Comparison of ENCODE assay signal across 20 cellular contexts in genomic region chr5:147742151-147742550, GRCh38. TPM values are rescaled to one million over a fixed set of nuclear protein-coding genes. Genes with fewer than 3 reads are reported as not detected.
"Had no signal": no experiment of that assay in that cellular context is flagged by ENCODE, and none has a peak within 500 bp of the region (broad histone marks: within the 10 kb centered on the region; RNA-seq: fewer than 3 reads in every experiment).

No MANE protein-coding gene starts in this region.

- H3K27ac ChIP-seq: HL-60 had no signal

- DNase-seq: KBM-7, MV-4-11, NCI-H1048, NCI-H1105, NCI-H1417, NCI-H1436 treated with DMSO at 0.1 percent for 48 hours, NCI-H1694, NCI-H187 treated with DMSO at 0.1 percent for 48 hours, NCI-H2029 treated with DMSO at 0.1 percent for 48 hours, NCI-H2171, NCI-H226, NCI-H446, NCI-H510A, NCI-H524 treated with DMSO at 0.1 percent for 48 hours, NCI-H69, NCI-H774, RPMI8226, SHP77 had no signal

RNA-seq across cellular contexts. Expression of gene JAKMIP2, which starts 40.4 kb away (rescaled TPM):
- total RNA-seq: MCF 10A had no signal
